Comparison of ENCODE assay signal across 15 cellular contexts in genomic region chr13:51811920-51812328, GRCh38. TPM values are rescaled to one million over a fixed set of nuclear protein-coding genes. Genes with fewer than 3 reads are reported as not detected.
A peak's percentile ranks its signal among the peaks of the same experiment; 100 is the strongest.
DNase-seq lines count a peak whose midpoint lies in the region; ATAC-seq and TF ChIP-seq lines count a peak whose summit lies in the region.
"Had no signal": no experiment of that assay in that cellular context is flagged by ENCODE, and none has a peak within 500 bp of the region (broad histone marks: within the 10 kb centered on the region; RNA-seq: fewer than 3 reads in every experiment).

No MANE protein-coding gene starts in this region.

- no peak overlapping the region for H3K27ac ChIP-seq in prostate gland

- peak; percentile 48 for ATAC-seq in GM18498 (IDR thresholded peaks at IDR 0.05; ENCODE audit: unreplicated experiment)
- peak; percentile 49 for ATAC-seq in GM21576 (IDR thresholded peaks at IDR 0.05; ENCODE audit: unreplicated experiment)
- ATAC-seq in activated B cell treated with CpG ODN at 0.5 μM for 24 hours (ENCODE audit: low read depth), result peak; percentile 41
- no peak for ATAC-seq in naive thymus-derived CD8-positive, alpha-beta T cell
- ATAC-seq in HG03025 (IDR thresholded peaks at IDR 0.05; ENCODE audit: low FRiP score, unreplicated experiment), result no peak
- ATAC-seq: Panc1 had no signal

- POLR2A ChIA-PET in activated B cell treated with CpG ODN at 0.5 μM for 24 hours (lab: Charles Lee), result no interaction called here
- POLR2A ChIA-PET in naive thymus-derived CD8-positive, alpha-beta T cell (lab: Charles Lee), result interaction anchor here (1.3 to 6.8 kb wide), 5 partner anchors 7 to 358 kb away, joined by 6 to 72 read pairs (median 33); partner anchors contain the start of gene DHRS12

- TF ChIP-seq POLR2A in prostate gland (IDR thresholded peaks at IDR 0.05), result no peak

- H3K36me3 Mint-ChIP-seq in activated B cell treated with CpG ODN at 0.5 μM for 24 hours (ENCODE audit: low read depth), result no peaks in the 10 kb centered on the region
- peaks cover 4 to 70% (median 24%) of the 10 kb centered on the region in 3 donors for H3K36me3 Mint-ChIP-seq in naive thymus-derived CD8-positive, alpha-beta T cell
- H3K36me3 Mint-ChIP-seq: immature natural killer cell had no signal

- CTCF ChIA-PET in activated B cell treated with CpG ODN at 0.5 μM for 24 hours (lab: Charles Lee), result interaction anchor here (2.2 to 2.7 kb wide), 2 partner anchors 23 to 316 kb away, joined by 8 to 11 read pairs; no protein-coding TSS in a partner anchor

- no peaks in the 10 kb centered on the region for H3K36me3 ChIP-seq in prostate gland

- intact Hi-C loops in activated B cell treated with CpG ODN at 0.5 μM for 24 hours (cut with micrococcal nuclease), result no loop called here
- intact Hi-C loops in prostate gland (cut with DNase I), result loop anchor here (10.0 kb wide), 2 partner anchors 203 to 313 kb away; partner anchors contain the start of genes ALG11, ATP7B and NEK5

- TF ChIP-seq CTCF in activated B cell treated with CpG ODN at 0.5 μM for 24 hours (IDR thresholded peaks at IDR 0.05) (no peak), prostate gland (IDR thresholded peaks at IDR 0.05) (no peak)

- peak overlapping the region; percentile 24 for H3K27ac Mint-ChIP-seq in activated B cell treated with CpG ODN at 0.5 μM for 24 hours
- peak overlapping the region; percentile 48 to 99 (median 78) for H3K27ac Mint-ChIP-seq in naive thymus-derived CD8-positive, alpha-beta T cell

- 75% methylated on average over 3 of the region's 3 CpGs for WGBS in prostate gland

- H3K4me3 ChIP-seq in prostate gland, result no peak overlapping the region

- no peaks in the 10 kb centered on the region for H3K27me3 Mint-ChIP-seq in activated B cell treated with CpG ODN at 0.5 μM for 24 hours
- no peaks in the 10 kb centered on the region for H3K27me3 Mint-ChIP-seq in naive thymus-derived CD8-positive, alpha-beta T cell
- H3K27me3 Mint-ChIP-seq: IgD-negative memory B cell had no signal

- no peaks in the 10 kb centered on the region for H3K9me3 ChIP-seq in prostate gland

- DNase-seq in activated B cell treated with CpG ODN at 0.5 μM for 24 hours (no peak), prostate gland (ENCODE audit: low spot score) (no peak)
- DNase-seq in naive thymus-derived CD8-positive, alpha-beta T cell, result no peak
- no peak for DNase-seq in stimulated activated CD4-positive, alpha-beta T cell treated with anti-CD3 and anti-CD28 coated beads, Interleukin-1b, Interleukin-23, amount 100 ng/mL, for 48 hours
- DNase-seq: DMS53; immature natural killer cell; NCI-H2029 treated with DMSO at 0.1 percent for 48 hours; stimulated activated CD8-positive, alpha-beta memory T cell treated with anti-CD3 and anti-CD28 coated beads, Interleukin-4, amount 100 ng/mL, for 48 hours had no signal

- H3K4me1 ChIP-seq in prostate gland (replicated peaks), result no peaks in the 10 kb centered on the region

- H3K27me3 ChIP-seq in prostate gland (replicated peaks; ENCODE audit: insufficient read depth), result no peaks in the 10 kb centered on the region

- no peaks in the 10 kb centered on the region for H3K9me3 Mint-ChIP-seq in activated B cell treated with CpG ODN at 0.5 μM for 24 hours
- H3K9me3 Mint-ChIP-seq in naive thymus-derived CD8-positive, alpha-beta T cell, result no peaks in the 10 kb centered on the region
- H3K9me3 Mint-ChIP-seq: IgD-negative memory B cell, immature natural killer cell had no signal

- H3K4me1 Mint-ChIP-seq in activated B cell treated with CpG ODN at 0.5 μM for 24 hours, result peaks cover 28% of the 10 kb centered on the region
- peaks cover 19 to 79% (median 60%) of the 10 kb centered on the region in 4 donors for H3K4me1 Mint-ChIP-seq in naive thymus-derived CD8-positive, alpha-beta T cell

- H3K4me3 Mint-ChIP-seq in activated B cell treated with CpG ODN at 0.5 μM for 24 hours, result no peak overlapping the region
- H3K4me3 Mint-ChIP-seq in naive thymus-derived CD8-positive, alpha-beta T cell, result peak overlapping the region in 2 of 10 donors; percentile 30 to 41

RNA-seq across cellular contexts. Expression of gene DHRS12, which starts 8.0 kb away (rescaled TPM):
- total RNA-seq in activated B cell treated with CpG ODN at 0.5 μM for 24 hours, result 11.6 and 14.1 TPM in 2 replicates
- 10 to 100 TPM; 22.6 to 24.2 TPM for total RNA-seq in naive thymus-derived CD8-positive, alpha-beta T cell
- 10 to 100 TPM; 22.1 to 33.2 (median 26.0) TPM for polyA plus RNA-seq in naive thymus-derived CD8-positive, alpha-beta T cell
- 10 to 100 TPM; 18.7 to 19.8 TPM for total RNA-seq in prostate gland

RNA-seq across cellular contexts. Expression of gene TMEM272, which starts 33.1 kb away (rescaled TPM):
- total RNA-seq in activated B cell treated with CpG ODN at 0.5 μM for 24 hours (not detected in 2 replicates), prostate gland (under 1 TPM in 1 of 2 donors, not detected in 1; 0.28 TPM)
- total RNA-seq in naive thymus-derived CD8-positive, alpha-beta T cell, result 10 to 100 TPM; 14.7 to 15.4 TPM
- polyA plus RNA-seq in naive thymus-derived CD8-positive, alpha-beta T cell, result under 1 TPM; 0.29 to 0.75 (median 0.52) TPM
- total RNA-seq: epithelial cell of proximal tubule had no signal
- polyA plus RNA-seq: IgD-negative memory B cell, immature natural killer cell had no signal

RNA-seq across cellular contexts. Expression of gene CCDC70, which starts 49.8 kb away (rescaled TPM):
- total RNA-seq in activated B cell treated with CpG ODN at 0.5 μM for 24 hours, result not detected in 2 replicates
- total RNA-seq in naive thymus-derived CD8-positive, alpha-beta T cell, result not detected
- not detected for polyA plus RNA-seq in naive thymus-derived CD8-positive, alpha-beta T cell
- 10 to 100 TPM in 1 of 2 donors, not detected in 1; 11.5 TPM for total RNA-seq in prostate gland
- total RNA-seq: epithelial cell of proximal tubule had no signal
- polyA plus RNA-seq: IgD-negative memory B cell, immature natural killer cell, neural cell had no signal

Comparison
In these comparisons a context has a peak if more than half of its experiments do, and no peak if none do; other contexts are left out.
1. ATAC-seq: peak in GM18498 (single experiment), GM21576 (single experiment) and activated B cell treated with CpG ODN at 0.5 μM for 24 hours (single experiment); none in naive thymus-derived CD8-positive, alpha-beta T cell (0 of 2) and HG03025 (single experiment).
2. RNA of gene TMEM272, which starts 33.1 kb away (total RNA-seq): 14.7 to 15.4 TPM in naive thymus-derived CD8-positive, alpha-beta T cell; 0.28 TPM in prostate gland and not detected in activated B cell treated with CpG ODN at 0.5 μM for 24 hours; every median in the first group is over 10 times any median in the second.